In the genomic region with DNA sequence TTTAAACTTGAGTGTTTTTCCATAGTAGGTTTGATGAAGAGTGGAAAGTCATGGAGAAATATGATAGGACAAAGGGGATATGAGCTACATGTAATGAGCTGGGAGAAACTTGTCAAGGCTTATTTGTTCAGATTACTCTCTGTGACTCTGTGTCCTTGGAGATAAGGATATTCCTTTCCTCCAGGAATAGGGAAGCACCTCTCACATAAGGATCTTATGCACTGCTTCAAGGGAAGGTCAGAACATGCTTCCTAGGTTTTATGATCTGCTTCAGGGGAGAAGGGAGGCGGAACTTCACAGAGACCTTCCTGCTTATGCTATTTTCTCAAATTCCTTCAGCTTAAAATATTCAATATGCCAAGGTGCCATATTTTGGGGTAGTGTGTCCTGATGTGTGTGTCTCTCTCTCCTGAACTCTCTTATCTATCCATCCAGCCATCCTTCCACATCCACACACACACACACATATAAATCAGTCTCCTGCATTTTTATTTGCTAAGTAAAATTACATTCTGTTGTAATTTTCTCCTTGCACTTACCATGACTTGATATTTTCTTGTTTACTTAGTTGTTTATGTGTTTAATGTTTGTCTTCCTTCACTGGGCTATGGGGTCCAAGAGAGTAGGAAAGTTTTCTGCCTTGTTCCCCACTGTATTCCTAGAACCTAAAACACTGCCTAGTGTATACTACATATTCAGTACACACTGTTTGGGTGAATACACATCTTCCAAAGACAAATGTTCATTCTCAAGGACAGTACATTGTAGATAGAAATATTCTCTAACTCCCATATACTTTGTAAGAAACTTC, we compare ENCODE assay signal across 1 cellular context.
TF ChIP-seq lines count a peak whose summit lies in the region.

No MANE protein-coding gene starts in this region.

TF ChIP-seq in HepG2, 621 proteins besides CTCF, POLR2A, EP300 and RAD21:
- TF ChIP-seq MED1 (CRISPR knock-in tag; IDR thresholded peaks at IDR 0.05) = no peak
- no peak for TF ChIP-seq ZNF790 (CRISPR knock-in tag; IDR thresholded peaks at IDR 0.05; ENCODE audit: borderline replicate concordance)
- TF ChIP-seq SP140L (CRISPR knock-in tag; IDR thresholded peaks at IDR 0.05; ENCODE audit: borderline replicate concordance) = no peak
- no peak for TF ChIP-seq BCL6 (CRISPR knock-in tag; IDR thresholded peaks at IDR 0.05)
TF ChIP-seq in HepG2: peak in this region for 0.
